In the genomic region with DNA sequence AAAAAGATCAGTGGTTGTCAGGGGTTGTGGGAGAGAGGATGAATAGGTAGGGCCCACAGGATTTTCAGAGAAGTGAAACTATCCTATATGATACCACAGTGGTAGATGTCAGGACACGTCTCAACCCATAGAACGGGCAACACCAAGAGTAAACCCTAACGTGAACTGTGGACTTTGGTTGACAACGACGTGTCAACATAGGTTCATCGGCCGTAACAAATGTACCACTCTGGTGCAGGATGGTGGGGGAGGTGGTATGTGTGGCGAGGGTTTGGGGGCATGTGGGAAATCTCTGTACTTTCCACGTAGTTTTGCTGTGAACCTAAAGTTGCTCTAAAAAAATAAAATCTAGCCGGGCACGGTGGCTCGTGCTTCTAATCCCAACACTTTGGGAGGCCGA, we compare ENCODE assay signal across 1 cellular context.
TF ChIP-seq lines count a peak whose summit lies in the region.

No MANE protein-coding gene starts in this region.

TF ChIP-seq in HepG2, 621 proteins besides CTCF, POLR2A, EP300 and RAD21 (continued from another document and continues in another):
- TF ChIP-seq, protein P1, sequence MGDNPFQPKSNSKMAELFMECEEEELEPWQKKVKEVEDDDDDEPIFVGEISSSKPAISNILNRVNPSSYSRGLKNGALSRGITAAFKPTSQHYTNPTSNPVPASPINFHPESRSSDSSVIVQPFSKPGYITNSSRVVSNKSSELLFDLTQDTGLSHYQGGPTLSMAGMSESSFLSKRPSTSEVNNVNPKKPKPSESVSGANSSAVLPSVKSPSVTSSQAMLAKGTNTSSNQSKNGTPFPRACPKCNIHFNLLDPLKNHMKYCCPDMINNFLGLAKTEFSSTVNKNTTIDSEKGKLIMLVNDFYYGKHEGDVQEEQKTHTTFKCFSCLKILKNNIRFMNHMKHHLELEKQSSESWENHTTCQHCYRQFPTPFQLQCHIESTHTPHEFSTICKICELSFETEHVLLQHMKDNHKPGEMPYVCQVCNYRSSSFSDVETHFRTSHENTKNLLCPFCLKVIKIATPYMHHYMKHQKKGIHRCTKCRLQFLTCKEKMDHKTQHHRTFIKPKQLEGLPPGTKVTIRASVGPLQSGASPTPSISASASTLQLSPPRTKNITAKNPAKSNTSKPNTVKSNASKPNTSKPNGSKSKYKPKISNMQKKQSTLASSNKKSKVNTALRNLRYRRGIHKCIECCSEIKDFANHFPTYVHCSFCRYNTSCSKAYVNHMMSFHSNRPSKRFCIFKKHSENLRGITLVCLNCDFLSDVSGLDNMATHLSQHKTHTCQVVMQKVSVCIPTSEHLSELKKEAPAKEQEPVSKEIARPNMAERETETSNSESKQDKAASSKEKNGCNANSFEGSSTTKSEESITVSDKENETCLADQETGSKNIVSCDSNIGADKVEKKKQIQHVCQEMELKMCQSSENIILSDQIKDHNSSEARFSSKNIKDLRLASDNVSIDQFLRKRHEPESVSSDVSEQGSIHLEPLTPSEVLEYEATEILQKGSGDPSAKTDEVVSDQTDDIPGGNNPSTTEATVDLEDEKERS (CRISPR knock-in tag; IDR thresholded peaks at IDR 0.05), result no peak
- TF ChIP-seq ASH2L (IDR thresholded peaks at IDR 0.05; ENCODE audit: insufficient read length, low read depth, low read length), result peak; percentile 41
- peak; percentile 54; the same call in 1 of the 2 replicates for TF ChIP-seq SOX5 (CRISPR knock-in tag; IDR thresholded peaks at IDR 0.05; ENCODE audit: borderline replicate concordance)
- TF ChIP-seq, protein P2, sequence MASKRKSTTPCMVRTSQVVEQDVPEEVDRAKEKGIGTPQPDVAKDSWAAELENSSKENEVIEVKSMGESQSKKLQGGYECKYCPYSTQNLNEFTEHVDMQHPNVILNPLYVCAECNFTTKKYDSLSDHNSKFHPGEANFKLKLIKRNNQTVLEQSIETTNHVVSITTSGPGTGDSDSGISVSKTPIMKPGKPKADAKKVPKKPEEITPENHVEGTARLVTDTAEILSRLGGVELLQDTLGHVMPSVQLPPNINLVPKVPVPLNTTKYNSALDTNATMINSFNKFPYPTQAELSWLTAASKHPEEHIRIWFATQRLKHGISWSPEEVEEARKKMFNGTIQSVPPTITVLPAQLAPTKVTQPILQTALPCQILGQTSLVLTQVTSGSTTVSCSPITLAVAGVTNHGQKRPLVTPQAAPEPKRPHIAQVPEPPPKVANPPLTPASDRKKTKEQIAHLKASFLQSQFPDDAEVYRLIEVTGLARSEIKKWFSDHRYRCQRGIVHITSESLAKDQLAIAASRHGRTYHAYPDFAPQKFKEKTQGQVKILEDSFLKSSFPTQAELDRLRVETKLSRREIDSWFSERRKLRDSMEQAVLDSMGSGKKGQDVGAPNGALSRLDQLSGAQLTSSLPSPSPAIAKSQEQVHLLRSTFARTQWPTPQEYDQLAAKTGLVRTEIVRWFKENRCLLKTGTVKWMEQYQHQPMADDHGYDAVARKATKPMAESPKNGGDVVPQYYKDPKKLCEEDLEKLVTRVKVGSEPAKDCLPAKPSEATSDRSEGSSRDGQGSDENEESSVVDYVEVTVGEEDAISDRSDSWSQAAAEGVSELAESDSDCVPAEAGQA (IDR thresholded peaks at IDR 0.05; ENCODE audit: low read depth), result 0 out of 2 replicates have a peak, but pooled peaks have one; percentile 43
- TF ChIP-seq, protein P2 (CRISPR knock-in tag; IDR thresholded peaks at IDR 0.05; ENCODE audit: borderline replicate concordance), result no peak
- peak; percentile 83 for TF ChIP-seq TEAD3 (CRISPR knock-in tag; optimal IDR thresholded peaks at IDR 0.05; ENCODE audit: borderline replicate concordance)
- TF ChIP-seq WIZ (CRISPR knock-in tag; IDR thresholded peaks at IDR 0.05), result 0 out of 2 replicates have a peak, but pooled peaks have one; percentile 33
- TF ChIP-seq POGZ (CRISPR knock-in tag; IDR thresholded peaks at IDR 0.05), result peak; percentile 85
- TF ChIP-seq, protein P3, sequence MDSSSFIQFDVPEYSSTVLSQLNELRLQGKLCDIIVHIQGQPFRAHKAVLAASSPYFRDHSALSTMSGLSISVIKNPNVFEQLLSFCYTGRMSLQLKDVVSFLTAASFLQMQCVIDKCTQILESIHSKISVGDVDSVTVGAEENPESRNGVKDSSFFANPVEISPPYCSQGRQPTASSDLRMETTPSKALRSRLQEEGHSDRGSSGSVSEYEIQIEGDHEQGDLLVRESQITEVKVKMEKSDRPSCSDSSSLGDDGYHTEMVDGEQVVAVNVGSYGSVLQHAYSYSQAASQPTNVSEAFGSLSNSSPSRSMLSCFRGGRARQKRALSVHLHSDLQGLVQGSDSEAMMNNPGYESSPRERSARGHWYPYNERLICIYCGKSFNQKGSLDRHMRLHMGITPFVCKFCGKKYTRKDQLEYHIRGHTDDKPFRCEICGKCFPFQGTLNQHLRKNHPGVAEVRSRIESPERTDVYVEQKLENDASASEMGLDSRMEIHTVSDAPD (CRISPR knock-in tag; IDR thresholded peaks at IDR 0.05), result 0 out of 2 replicates have a peak, but pooled peaks have one; percentile 65
- no peak for TF ChIP-seq XRCC5 (optimal IDR thresholded peaks at IDR 0.05; ENCODE audit: low read length)
- TF ChIP-seq, protein P4, sequence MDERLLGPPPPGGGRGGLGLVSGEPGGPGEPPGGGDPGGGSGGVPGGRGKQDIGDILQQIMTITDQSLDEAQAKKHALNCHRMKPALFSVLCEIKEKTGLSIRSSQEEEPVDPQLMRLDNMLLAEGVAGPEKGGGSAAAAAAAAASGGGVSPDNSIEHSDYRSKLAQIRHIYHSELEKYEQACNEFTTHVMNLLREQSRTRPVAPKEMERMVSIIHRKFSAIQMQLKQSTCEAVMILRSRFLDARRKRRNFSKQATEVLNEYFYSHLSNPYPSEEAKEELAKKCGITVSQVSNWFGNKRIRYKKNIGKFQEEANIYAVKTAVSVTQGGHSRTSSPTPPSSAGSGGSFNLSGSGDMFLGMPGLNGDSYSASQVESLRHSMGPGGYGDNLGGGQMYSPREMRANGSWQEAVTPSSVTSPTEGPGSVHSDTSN (CRISPR knock-in tag; IDR thresholded peaks at IDR 0.05), result 0 out of 2 replicates have a peak, but pooled peaks have one; percentile 31
- TF ChIP-seq STAG1 (CRISPR knock-in tag; IDR thresholded peaks at IDR 0.05), result no peak
- TF ChIP-seq KDM6A (CRISPR knock-in tag; IDR thresholded peaks at IDR 0.05; ENCODE audit: low read depth), result peak; percentile 93
- TF ChIP-seq, protein P5, sequence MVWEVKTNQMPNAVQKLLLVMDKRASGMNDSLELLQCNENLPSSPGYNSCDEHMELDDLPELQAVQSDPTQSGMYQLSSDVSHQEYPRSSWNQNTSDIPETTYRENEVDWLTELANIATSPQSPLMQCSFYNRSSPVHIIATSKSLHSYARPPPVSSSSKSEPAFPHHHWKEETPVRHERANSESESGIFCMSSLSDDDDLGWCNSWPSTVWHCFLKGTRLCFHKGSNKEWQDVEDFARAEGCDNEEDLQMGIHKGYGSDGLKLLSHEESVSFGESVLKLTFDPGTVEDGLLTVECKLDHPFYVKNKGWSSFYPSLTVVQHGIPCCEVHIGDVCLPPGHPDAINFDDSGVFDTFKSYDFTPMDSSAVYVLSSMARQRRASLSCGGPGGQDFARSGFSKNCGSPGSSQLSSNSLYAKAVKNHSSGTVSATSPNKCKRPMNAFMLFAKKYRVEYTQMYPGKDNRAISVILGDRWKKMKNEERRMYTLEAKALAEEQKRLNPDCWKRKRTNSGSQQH (CRISPR knock-in tag; IDR thresholded peaks at IDR 0.05; ENCODE audit: low read depth), result 0 out of 2 replicates have a peak, but pooled peaks have one; percentile 36
- peak; percentile 62; the same call in 1 of the 2 replicates for TF ChIP-seq TGIF2 (CRISPR knock-in tag; IDR thresholded peaks at IDR 0.05)
- TF ChIP-seq RXRA (CRISPR knock-in tag; IDR thresholded peaks at IDR 0.05), result peak; percentile 83; the same call in 1 of the 2 replicates
- 0 out of 2 replicates have a peak, but pooled peaks have one; percentile 41 for TF ChIP-seq ZBTB38 (CRISPR knock-in tag; IDR thresholded peaks at IDR 0.05)
- TF ChIP-seq SOX13 (IDR thresholded peaks at IDR 0.05), result no peak
- peak in 1 of 2 experiments; percentile 54; a peak in 2 of 4 replicates for TF ChIP-seq SOX13 (CRISPR knock-in tag; conservative IDR thresholded peaks at IDR 0.05 in 1 of 2, IDR thresholded peaks at IDR 0.05 in 1 of 2)
- peak; percentile 80; the same call in 1 of the 2 replicates for TF ChIP-seq FOXO1 (CRISPR knock-in tag; IDR thresholded peaks at IDR 0.05)
- TF ChIP-seq, protein P6, sequence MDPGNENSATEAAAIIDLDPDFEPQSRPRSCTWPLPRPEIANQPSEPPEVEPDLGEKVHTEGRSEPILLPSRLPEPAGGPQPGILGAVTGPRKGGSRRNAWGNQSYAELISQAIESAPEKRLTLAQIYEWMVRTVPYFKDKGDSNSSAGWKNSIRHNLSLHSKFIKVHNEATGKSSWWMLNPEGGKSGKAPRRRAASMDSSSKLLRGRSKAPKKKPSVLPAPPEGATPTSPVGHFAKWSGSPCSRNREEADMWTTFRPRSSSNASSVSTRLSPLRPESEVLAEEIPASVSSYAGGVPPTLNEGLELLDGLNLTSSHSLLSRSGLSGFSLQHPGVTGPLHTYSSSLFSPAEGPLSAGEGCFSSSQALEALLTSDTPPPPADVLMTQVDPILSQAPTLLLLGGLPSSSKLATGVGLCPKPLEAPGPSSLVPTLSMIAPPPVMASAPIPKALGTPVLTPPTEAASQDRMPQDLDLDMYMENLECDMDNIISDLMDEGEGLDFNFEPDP (CRISPR knock-in tag; conservative IDR thresholded peaks at IDR 0.05), result no peak
- TF ChIP-seq HMG20A (CRISPR knock-in tag; IDR thresholded peaks at IDR 0.05; ENCODE audit: borderline replicate concordance), result peak; percentile 25; the same call in 1 of the 2 replicates
- peak; percentile 27; the same call in 1 of the 2 replicates for TF ChIP-seq NFIC (IDR thresholded peaks at IDR 0.05; ENCODE audit: low read length)
- TF ChIP-seq, protein P7, sequence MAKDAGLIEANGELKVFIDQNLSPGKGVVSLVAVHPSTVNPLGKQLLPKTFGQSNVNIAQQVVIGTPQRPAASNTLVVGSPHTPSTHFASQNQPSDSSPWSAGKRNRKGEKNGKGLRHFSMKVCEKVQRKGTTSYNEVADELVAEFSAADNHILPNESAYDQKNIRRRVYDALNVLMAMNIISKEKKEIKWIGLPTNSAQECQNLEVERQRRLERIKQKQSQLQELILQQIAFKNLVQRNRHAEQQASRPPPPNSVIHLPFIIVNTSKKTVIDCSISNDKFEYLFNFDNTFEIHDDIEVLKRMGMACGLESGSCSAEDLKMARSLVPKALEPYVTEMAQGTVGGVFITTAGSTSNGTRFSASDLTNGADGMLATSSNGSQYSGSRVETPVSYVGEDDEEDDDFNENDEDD (CRISPR knock-in tag; IDR thresholded peaks at IDR 0.05; ENCODE audit: borderline replicate concordance), result peak; percentile 40; the same call in 1 of the 2 replicates
- peak; percentile 84 for TF ChIP-seq HOXA3 (CRISPR knock-in tag; IDR thresholded peaks at IDR 0.05)
- TF ChIP-seq, protein P8, sequence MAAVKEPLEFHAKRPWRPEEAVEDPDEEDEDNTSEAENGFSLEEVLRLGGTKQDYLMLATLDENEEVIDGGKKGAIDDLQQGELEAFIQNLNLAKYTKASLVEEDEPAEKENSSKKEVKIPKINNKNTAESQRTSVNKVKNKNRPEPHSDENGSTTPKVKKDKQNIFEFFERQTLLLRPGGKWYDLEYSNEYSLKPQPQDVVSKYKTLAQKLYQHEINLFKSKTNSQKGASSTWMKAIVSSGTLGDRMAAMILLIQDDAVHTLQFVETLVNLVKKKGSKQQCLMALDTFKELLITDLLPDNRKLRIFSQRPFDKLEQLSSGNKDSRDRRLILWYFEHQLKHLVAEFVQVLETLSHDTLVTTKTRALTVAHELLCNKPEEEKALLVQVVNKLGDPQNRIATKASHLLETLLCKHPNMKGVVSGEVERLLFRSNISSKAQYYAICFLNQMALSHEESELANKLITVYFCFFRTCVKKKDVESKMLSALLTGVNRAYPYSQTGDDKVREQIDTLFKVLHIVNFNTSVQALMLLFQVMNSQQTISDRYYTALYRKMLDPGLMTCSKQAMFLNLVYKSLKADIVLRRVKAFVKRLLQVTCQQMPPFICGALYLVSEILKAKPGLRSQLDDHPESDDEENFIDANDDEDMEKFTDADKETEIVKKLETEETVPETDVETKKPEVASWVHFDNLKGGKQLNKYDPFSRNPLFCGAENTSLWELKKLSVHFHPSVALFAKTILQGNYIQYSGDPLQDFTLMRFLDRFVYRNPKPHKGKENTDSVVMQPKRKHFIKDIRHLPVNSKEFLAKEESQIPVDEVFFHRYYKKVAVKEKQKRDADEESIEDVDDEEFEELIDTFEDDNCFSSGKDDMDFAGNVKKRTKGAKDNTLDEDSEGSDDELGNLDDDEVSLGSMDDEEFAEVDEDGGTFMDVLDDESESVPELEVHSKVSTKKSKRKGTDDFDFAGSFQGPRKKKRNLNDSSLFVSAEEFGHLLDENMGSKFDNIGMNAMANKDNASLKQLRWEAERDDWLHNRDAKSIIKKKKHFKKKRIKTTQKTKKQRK (IDR thresholded peaks at IDR 0.05; ENCODE audit: low read length), result no peak
- TF ChIP-seq, protein P9, sequence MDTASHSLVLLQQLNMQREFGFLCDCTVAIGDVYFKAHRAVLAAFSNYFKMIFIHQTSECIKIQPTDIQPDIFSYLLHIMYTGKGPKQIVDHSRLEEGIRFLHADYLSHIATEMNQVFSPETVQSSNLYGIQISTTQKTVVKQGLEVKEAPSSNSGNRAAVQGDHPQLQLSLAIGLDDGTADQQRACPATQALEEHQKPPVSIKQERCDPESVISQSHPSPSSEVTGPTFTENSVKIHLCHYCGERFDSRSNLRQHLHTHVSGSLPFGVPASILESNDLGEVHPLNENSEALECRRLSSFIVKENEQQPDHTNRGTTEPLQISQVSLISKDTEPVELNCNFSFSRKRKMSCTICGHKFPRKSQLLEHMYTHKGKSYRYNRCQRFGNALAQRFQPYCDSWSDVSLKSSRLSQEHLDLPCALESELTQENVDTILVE (CRISPR knock-in tag; IDR thresholded peaks at IDR 0.05), result 0 out of 2 replicates have a peak, but pooled peaks have one; percentile 12
